8 cellular contexts compared by ENCODE assay signal in the genomic region with DNA sequence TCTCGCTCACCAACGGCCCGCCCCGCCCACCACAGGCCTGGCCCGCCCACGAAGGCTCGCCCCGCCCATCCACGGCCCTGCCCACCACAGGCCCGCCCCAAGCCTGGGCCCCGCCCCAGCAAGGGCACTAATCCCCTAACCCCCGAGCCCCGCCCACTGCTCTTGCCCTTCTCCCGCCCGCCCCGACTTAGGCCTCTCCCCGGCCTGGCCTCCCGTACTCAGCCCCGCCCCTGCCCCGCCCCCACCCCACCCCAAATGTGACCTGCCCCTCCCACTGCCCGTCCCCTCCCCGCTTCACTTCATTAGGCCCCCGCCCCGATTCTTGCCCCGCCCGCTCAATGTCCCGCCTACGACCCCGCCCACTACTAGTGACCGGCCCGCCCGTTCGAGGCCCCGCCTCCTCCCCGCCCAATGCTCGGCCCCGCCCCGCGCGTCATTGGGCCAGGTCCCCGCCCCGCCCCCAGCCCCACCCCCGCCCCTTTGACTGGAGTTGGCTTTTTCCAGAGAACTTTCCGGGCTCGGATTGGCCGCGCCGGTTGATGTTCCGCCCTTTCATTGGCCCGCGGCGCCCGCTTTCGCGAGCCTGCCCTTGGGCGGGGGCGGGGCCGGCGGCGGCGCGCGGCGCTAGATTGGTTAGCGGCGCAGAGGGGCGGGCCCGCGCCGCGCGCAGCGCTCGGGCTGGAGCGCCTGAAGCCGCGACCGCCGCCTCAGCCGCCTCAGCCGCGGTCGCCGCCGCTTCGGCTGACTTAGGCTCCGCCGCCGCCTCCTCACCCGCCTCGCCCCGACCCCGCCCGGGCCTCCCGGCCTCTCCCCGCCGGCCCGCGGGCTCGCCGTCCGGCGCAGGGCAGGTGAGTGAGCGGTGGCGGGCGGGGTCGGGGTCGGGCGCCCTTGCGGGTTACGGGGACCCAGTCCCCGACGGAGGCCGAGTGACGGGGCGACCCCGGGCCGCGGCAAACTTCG. TPM values are rescaled to one million over a fixed set of nuclear protein-coding genes. Genes with fewer than 3 reads are reported as not detected.
DNase-seq lines count a peak whose midpoint lies in the region; ATAC-seq and TF ChIP-seq lines count a peak whose summit lies in the region.

A gene (plus strand): TSS at position 705 of the 960 bp plus-strand sequence. CDS start 206,361 bp downstream, outside the sequence.

- no peak for TF ChIP-seq EP300 in gastroesophageal sphincter (IDR thresholded peaks at IDR 0.05)

- WGBS in gastroesophageal sphincter (ENCODE audit: low coverage in 1 of 2), 2 donors, result no CpG with 5 or more reads among the region's 120 CpGs

- TF ChIP-seq CTCF in Calu3 (IDR thresholded peaks at IDR 0.05; ENCODE audit: unreplicated experiment) (no peak), gastroesophageal sphincter (IDR thresholded peaks at IDR 0.05) (no peak)

- intact Hi-C loops in Calu3 (cut with micrococcal nuclease; ENCODE audit: unreplicated experiment), result no loop called here

- peaks cover 37% of the 10 kb centered on the region for H3K27me3 Mint-ChIP-seq in Calu3 (ENCODE audit: unreplicated experiment)

- H3K4me1 ChIP-seq in gastroesophageal sphincter, result peaks cover 0 to 29% (median 0%) of the 10 kb centered on the region in 3 donors

- H3K27ac Mint-ChIP-seq in Calu3 (ENCODE audit: unreplicated experiment), result no peak within 1 kb of the TSS

- no peaks in the 10 kb centered on the region for H3K36me3 Mint-ChIP-seq in Calu3 (ENCODE audit: insufficient read depth, unreplicated experiment)

- peak within 1 kb of the TSS; percentile 39 for H3K4me3 Mint-ChIP-seq in Calu3 (ENCODE audit: low read depth, unreplicated experiment)

- H3K9me3 Mint-ChIP-seq in Calu3 (ENCODE audit: low read depth, unreplicated experiment), result no peaks in the 10 kb centered on the region

- peaks cover 42% of the 10 kb centered on the region for H3K27me3 ChIP-seq in gastroesophageal sphincter

- ATAC-seq in GM21529 (IDR thresholded peaks at IDR 0.05; ENCODE audit: unreplicated experiment), result peak; percentile 61
- ATAC-seq in gastroesophageal sphincter, result peak; percentile 90

- no peaks in the 10 kb centered on the region for H3K9me3 ChIP-seq in gastroesophageal sphincter

- in situ Hi-C loops in SK-MEL-5 (cut with HindIII; ENCODE audit: low pct_unique_long_range_greater_than_20kb, low sequenced_read_pairs), result no loop called here

- peak; percentile 39 to 81 for TF ChIP-seq POLR2A in gastroesophageal sphincter (IDR thresholded peaks at IDR 0.05)

- CTCF ChIA-PET in Calu3 (lab: Charles Lee), result no interaction called here

- peak within 1 kb of the TSS in 3 of 4 donors; percentile 78 to 87 (median 83) for H3K27ac ChIP-seq in gastroesophageal sphincter

- peak; percentile 86 for DNase-seq in Calu3
- DNase-seq in LHCN-M2 (ENCODE audit: low read depth), result peak; percentile 87
- DNase-seq in SK-MEL-5 (ENCODE audit: low read depth, low spot score), result peak; percentile 86
- DNase-seq in activated gamma-delta T cell treated with anti-CD3 and anti-CD28 coated beads, Interleukin-2, amount 50 U/mL, for 16 hours (ENCODE audit: low read depth), result peak; percentile 75
- DNase-seq in nucleus accumbens (lab: John Stamatoyannopoulos, UW), result peak; percentile 65 to 100 (median 96)
- peak; percentile 43 for DNase-seq in stromal cell of bone marrow (ENCODE audit: low read depth)

- no TSS peak for BruUV-seq in Calu3 (replicated peaks; lab: Mats Ljungman, UMichigan)

- H3K36me3 ChIP-seq in gastroesophageal sphincter, result no peaks in the 10 kb centered on the region

- H3K4me3 ChIP-seq in gastroesophageal sphincter, result peak within 1 kb of the TSS; percentile 22 to 72

- H3K4me1 Mint-ChIP-seq in Calu3 (ENCODE audit: low read depth, unreplicated experiment), result no peaks in the 10 kb centered on the region

RNA-seq across cellular contexts. Expression of the gene that starts here (rescaled TPM):
- total RNA-seq in Calu3 (2022) (0.78 and 1.4 TPM in 2 replicates), LHCN-M2 (2014; rRNA removed) (2.8 and 3.8 TPM in 2 replicates), gastroesophageal sphincter (10 to 100 TPM in 2 of 4 donors, 1 to 10 TPM in 2; 5.1 to 14.8 (median 10.4) TPM)
- polyA plus RNA-seq in LHCN-M2 (2012), result 1.6 TPM
- not detected in 2 replicates for total RNA-seq in SK-MEL-5 (2014; rRNA removed; shearing (Covaris generic))
- 0.31 and 1.7 TPM in 2 replicates for polyA plus RNA-seq in SK-MEL-5 (2015; cell fraction: cytosol; rRNA removed)
- polyA plus RNA-seq in SK-MEL-5 (2015; cell fraction: nucleus; rRNA removed), result 0.98 and 3.7 TPM in 2 replicates

Comparison
In these comparisons a context has a peak if more than half of its experiments do, and no peak if none do; other contexts are left out.
1. Peak in every context shown above with its lines: DNase-seq, ATAC-seq, H3K4me3 ChIP-seq and H3K27ac ChIP-seq.
2. DNase-seq: peak in every context shown above with its lines; median percentile 96 in nucleus accumbens; 87 in LHCN-M2; 86 in Calu3; 86 in SK-MEL-5; 75 in activated gamma-delta T cell treated with anti-CD3 and anti-CD28 coated beads, Interleukin-2, amount 50 U/mL, for 16 hours; 43 in stromal cell of bone marrow.